17 cellular contexts compared by ENCODE assay signal in genomic region chr1:67551375-67551774, GRCh38.
"Had no signal": no experiment of that assay in that cellular context is flagged by ENCODE, and none has a peak within 500 bp of the region (broad histone marks: within the 10 kb centered on the region; RNA-seq: fewer than 3 reads in every experiment).

No MANE protein-coding gene starts in this region.

- H3K36me3 ChIP-seq: colonic mucosa, esophagus muscularis mucosa, gastroesophageal sphincter, neural progenitor cell, pancreas had no signal

- H3K27ac ChIP-seq: colonic mucosa, esophagus muscularis mucosa, gastroesophageal sphincter, neural progenitor cell, pancreas had no signal

- H3K36me3 Mint-ChIP-seq: natural killer cell treated with Interleukin-12 subunit alpha and Interleukin-12 subunit beta and Interleukin-15 and Interleukin-18, amount 100 ng/mL, for 72 hours; neural progenitor cell had no signal

- DNase-seq: colonic mucosa; dermis blood vessel endothelial cell; foreskin fibroblast; glutamatergic neuron; mammary epithelial cell; nucleus accumbens; pancreas; right cardiac atrium; stimulated activated CD4-positive, alpha-beta T cell treated with anti-CD3 and anti-CD28 coated beads, Interleukin-2, amount 100 ng/mL, for 48 hours; stimulated activated naive CD4-positive, alpha-beta T cell treated with Interleukin-2 at 50 U/mL for 16 hours; trophoblast cell had no signal

- H3K4me3 ChIP-seq: colonic mucosa, esophagus muscularis mucosa, gastroesophageal sphincter, neural progenitor cell, pancreas, smooth muscle cell had no signal

- H3K9me3 ChIP-seq: colonic mucosa, esophagus muscularis mucosa, gastroesophageal sphincter, pancreas had no signal

- H3K4me3 Mint-ChIP-seq: natural killer cell treated with Interleukin-12 subunit alpha and Interleukin-12 subunit beta and Interleukin-15 and Interleukin-18, amount 100 ng/mL, for 72 hours; neural progenitor cell had no signal

- H3K4me1 ChIP-seq: colonic mucosa, esophagus muscularis mucosa, gastroesophageal sphincter had no signal

- ATAC-seq: gastroesophageal sphincter; natural killer cell treated with Interleukin-12 subunit alpha and Interleukin-12 subunit beta and Interleukin-15 and Interleukin-18, amount 100 ng/mL, for 72 hours; right cardiac atrium had no signal

- H3K27me3 ChIP-seq: colonic mucosa, esophagus muscularis mucosa, gastroesophageal sphincter, neural progenitor cell, pancreas had no signal

- H3K27ac Mint-ChIP-seq: natural killer cell treated with Interleukin-12 subunit alpha and Interleukin-12 subunit beta and Interleukin-15 and Interleukin-18, amount 100 ng/mL, for 72 hours; neural progenitor cell; progenitor cell of endocrine pancreas had no signal

- H3K9me3 Mint-ChIP-seq: natural killer cell treated with Interleukin-12 subunit alpha and Interleukin-12 subunit beta and Interleukin-15 and Interleukin-18, amount 100 ng/mL, for 72 hours had no signal
